In genomic region chr21:25506887-25507286, GRCh38 we compare ENCODE assay signal across 16 cellular contexts.
A peak's percentile ranks its signal among the peaks of the same experiment; 100 is the strongest.
DNase-seq lines count a peak whose midpoint lies in the region; ATAC-seq, FAIRE-seq and TF ChIP-seq lines count a peak whose summit lies in the region.
"Had no signal": no experiment of that assay in that cellular context is flagged by ENCODE, and none has a peak within 500 bp of the region (broad histone marks: within the 10 kb centered on the region; RNA-seq: fewer than 3 reads in every experiment).

No MANE protein-coding gene starts in this region.

- TF ChIP-seq CTCF in astrocyte (IDR thresholded peaks at IDR 0.05; ENCODE audit: insufficient read depth, low read depth, low read length) (no peak), osteoblast (IDR thresholded peaks at IDR 0.05; ENCODE audit: extremely low read depth, low read depth, low read length) (no peak), neural progenitor cell (IDR thresholded peaks at IDR 0.05) (no peak)

- H3K27ac ChIP-seq in astrocyte (ENCODE audit: low read depth, low read length): no peak overlapping the region
- no peak overlapping the region for H3K27ac ChIP-seq in osteoblast (ENCODE audit: low read depth, low read length)
- H3K27ac ChIP-seq in neural progenitor cell: no peak overlapping the region
- H3K27ac ChIP-seq: breast epithelium had no signal

- FAIRE-seq in astrocyte (lab: Jason Lieb, UNC): no peak
- FAIRE-seq: endometrium had no signal

- H3K4me2 ChIP-seq in astrocyte (ENCODE audit: low read length): peak overlapping the region; percentile 49
- peak overlapping the region; percentile 29 for H3K4me2 ChIP-seq in osteoblast (ENCODE audit: insufficient read depth, low read length)
- H3K4me2 ChIP-seq in neural progenitor cell: no peak overlapping the region

- H3K4me3 ChIP-seq in astrocyte (ENCODE audit: insufficient read depth, low read depth, low read length) (no peak overlapping the region), osteoblast (ENCODE audit: insufficient read depth, low read length) (no peak overlapping the region), neural progenitor cell (no peak overlapping the region)
- H3K4me3 ChIP-seq: breast epithelium had no signal

- peaks cover 12% of the 10 kb centered on the region for H3K9me3 Mint-ChIP-seq in activated T-cell treated with anti-CD3 and anti-CD28 coated beads, Interleukin-2, amount 50 U/mL, for 24 hours
- peaks cover 6% of the 10 kb centered on the region for H3K9me3 Mint-ChIP-seq in activated T-cell treated with anti-CD3 and anti-CD28 coated beads, Interleukin-2, amount 50 U/mL, for 4 hours
- peaks cover 2% of the 10 kb centered on the region for H3K9me3 Mint-ChIP-seq in astrocyte (ENCODE audit: unreplicated experiment)
- peaks cover 2% of the 10 kb centered on the region for H3K9me3 Mint-ChIP-seq in neural progenitor cell

- peak overlapping the region; percentile 93 for H3K27ac Mint-ChIP-seq in activated T-cell treated with anti-CD3 and anti-CD28 coated beads, Interleukin-2, amount 50 U/mL, for 24 hours
- H3K27ac Mint-ChIP-seq in astrocyte (ENCODE audit: unreplicated experiment) (no peak overlapping the region), neural progenitor cell (no peak overlapping the region)

- no peak overlapping the region for H2AFZ ChIP-seq in astrocyte (ENCODE audit: low read depth, low read length)
- no peak overlapping the region for H2AFZ ChIP-seq in osteoblast (ENCODE audit: low read length)
- no peak overlapping the region for H2AFZ ChIP-seq in neural progenitor cell (replicated peaks)

- H4K20me1 ChIP-seq in astrocyte (ENCODE audit: insufficient read depth, low read length) (no peaks in the 10 kb centered on the region), osteoblast (ENCODE audit: insufficient read depth, low read length) (no peaks in the 10 kb centered on the region), neural progenitor cell (ENCODE audit: low read depth) (no peaks in the 10 kb centered on the region)

- H3K4me3 Mint-ChIP-seq in activated T-cell treated with anti-CD3 and anti-CD28 coated beads, Interleukin-2, amount 50 U/mL, for 24 hours: peak overlapping the region; percentile 72
- H3K4me3 Mint-ChIP-seq in activated T-cell treated with anti-CD3 and anti-CD28 coated beads, Interleukin-2, amount 50 U/mL, for 4 hours: no peak overlapping the region
- no peak overlapping the region for H3K4me3 Mint-ChIP-seq in astrocyte (ENCODE audit: unreplicated experiment)
- H3K4me3 Mint-ChIP-seq in neural progenitor cell: no peak overlapping the region

- H3K36me3 ChIP-seq in astrocyte (ENCODE audit: insufficient read depth, low read length): no peaks in the 10 kb centered on the region
- no peaks in the 10 kb centered on the region for H3K36me3 ChIP-seq in osteoblast (ENCODE audit: insufficient read depth, low read length)
- no peaks in the 10 kb centered on the region for H3K36me3 ChIP-seq in neural progenitor cell
- H3K36me3 ChIP-seq: BE2C, breast epithelium had no signal

- H3K27me3 Mint-ChIP-seq in activated T-cell treated with anti-CD3 and anti-CD28 coated beads, Interleukin-2, amount 50 U/mL, for 24 hours: no peaks in the 10 kb centered on the region
- H3K27me3 Mint-ChIP-seq in activated T-cell treated with anti-CD3 and anti-CD28 coated beads, Interleukin-2, amount 50 U/mL, for 4 hours (ENCODE audit: low read depth): no peaks in the 10 kb centered on the region
- H3K27me3 Mint-ChIP-seq in astrocyte (ENCODE audit: low read depth, unreplicated experiment) (no peaks in the 10 kb centered on the region), neural progenitor cell (ENCODE audit: insufficient read depth, low read depth) (peaks cover 2% of the 10 kb centered on the region)

- no peaks in the 10 kb centered on the region for H3K79me2 ChIP-seq in astrocyte (ENCODE audit: insufficient read depth, low read length)
- no peaks in the 10 kb centered on the region for H3K79me2 ChIP-seq in osteoblast (ENCODE audit: insufficient read depth, low read length)
- H3K79me2 ChIP-seq in neural progenitor cell (ENCODE audit: low read depth): no peaks in the 10 kb centered on the region

- H3K9me3 ChIP-seq in astrocyte (ENCODE audit: insufficient read depth, low read depth, low read length): no peaks in the 10 kb centered on the region
- H3K9me3 ChIP-seq in osteoblast (ENCODE audit: low read depth, low read length): no peaks in the 10 kb centered on the region
- no peaks in the 10 kb centered on the region for H3K9me3 ChIP-seq in neural progenitor cell (ENCODE audit: low read depth)
- H3K9me3 ChIP-seq: BE2C, breast epithelium had no signal

- no peak for ATAC-seq in activated T-cell treated with anti-CD3 and anti-CD28 coated beads, Interleukin-2, amount 50 U/mL, for 4 hours

- DNase-seq in activated T-cell treated with anti-CD3 and anti-CD28 coated beads, Interleukin-2, amount 50 U/mL, for 24 hours: no peak
- DNase-seq in activated T-cell treated with anti-CD3 and anti-CD28 coated beads, Interleukin-2, amount 50 U/mL, for 4 hours: no peak
- DNase-seq in HT1080 (ENCODE audit: low read depth): peak; percentile 14
- peak; percentile 63 for DNase-seq in astrocyte (ENCODE audit: low read depth)
- DNase-seq in osteoblast (ENCODE audit: insufficient read length, low spot score, missing footprints): no peak
- no peak for DNase-seq in NCI-H226
- no peak for DNase-seq in neural progenitor cell (ENCODE audit: low spot score)
- DNase-seq in NCI-H2196 treated with DMSO at 0.1 percent for 48 hours (lab: John Stamatoyannopoulos, UW; ENCODE audit: unreplicated experiment): no peak
- DNase-seq: activated T-cell treated with anti-CD3 and anti-CD28 coated beads for 4 hours, BE2C, GDM1, midbrain, MM.1S, NCI-H526 had no signal

- no peaks in the 10 kb centered on the region for H3K27me3 ChIP-seq in astrocyte (ENCODE audit: insufficient read depth, low read length)
- H3K27me3 ChIP-seq in osteoblast (ENCODE audit: insufficient read depth, low read length): no peaks in the 10 kb centered on the region
- H3K27me3 ChIP-seq in neural progenitor cell: no peaks in the 10 kb centered on the region
- H3K27me3 ChIP-seq: BE2C, breast epithelium had no signal

- H3K36me3 Mint-ChIP-seq in activated T-cell treated with anti-CD3 and anti-CD28 coated beads, Interleukin-2, amount 50 U/mL, for 24 hours (ENCODE audit: low read depth): peaks cover 70% of the 10 kb centered on the region
- peaks cover 7% of the 10 kb centered on the region for H3K36me3 Mint-ChIP-seq in activated T-cell treated with anti-CD3 and anti-CD28 coated beads, Interleukin-2, amount 50 U/mL, for 4 hours (ENCODE audit: insufficient read depth)
- H3K36me3 Mint-ChIP-seq in astrocyte (ENCODE audit: low read depth, unreplicated experiment) (peaks cover 17% of the 10 kb centered on the region), neural progenitor cell (peaks cover under 1% of the 10 kb centered on the region)

- H3K9ac ChIP-seq in astrocyte (ENCODE audit: low read length) (no peak overlapping the region), neural progenitor cell (no peak overlapping the region)

- no peaks in the 10 kb centered on the region for H3F3A ChIP-seq in neural progenitor cell (ENCODE audit: low read depth)

- peaks cover 4% of the 10 kb centered on the region for H3K4me1 ChIP-seq in astrocyte (ENCODE audit: insufficient read depth, low read length)
- peaks cover 10% of the 10 kb centered on the region for H3K4me1 ChIP-seq in osteoblast (ENCODE audit: insufficient read depth, low read length)
- H3K4me1 ChIP-seq in neural progenitor cell: no peaks in the 10 kb centered on the region
- H3K4me1 ChIP-seq: BE2C, breast epithelium had no signal

- peaks cover 77% of the 10 kb centered on the region for H3K4me1 Mint-ChIP-seq in activated T-cell treated with anti-CD3 and anti-CD28 coated beads, Interleukin-2, amount 50 U/mL, for 24 hours (ENCODE audit: low read depth)
- H3K4me1 Mint-ChIP-seq in activated T-cell treated with anti-CD3 and anti-CD28 coated beads, Interleukin-2, amount 50 U/mL, for 4 hours (ENCODE audit: low read depth): peaks cover 55% of the 10 kb centered on the region
- H3K4me1 Mint-ChIP-seq in astrocyte (ENCODE audit: low read depth, unreplicated experiment) (peaks cover 17% of the 10 kb centered on the region), neural progenitor cell (no peaks in the 10 kb centered on the region)

Comparison
In these comparisons a context has a peak if more than half of its experiments do, and no peak if none do; other contexts are left out.
1. DNase-seq: peak in HT1080 (single experiment) and astrocyte (single experiment); none in activated T-cell treated with anti-CD3 and anti-CD28 coated beads, Interleukin-2, amount 50 U/mL, for 24 hours (single experiment), activated T-cell treated with anti-CD3 and anti-CD28 coated beads, Interleukin-2, amount 50 U/mL, for 4 hours (single experiment), osteoblast (single experiment), NCI-H226 (single experiment), neural progenitor cell (single experiment) and NCI-H2196 treated with DMSO at 0.1 percent for 48 hours (single experiment).